Comparison of ENCODE assay signal across 1 cellular context in the genomic region with DNA sequence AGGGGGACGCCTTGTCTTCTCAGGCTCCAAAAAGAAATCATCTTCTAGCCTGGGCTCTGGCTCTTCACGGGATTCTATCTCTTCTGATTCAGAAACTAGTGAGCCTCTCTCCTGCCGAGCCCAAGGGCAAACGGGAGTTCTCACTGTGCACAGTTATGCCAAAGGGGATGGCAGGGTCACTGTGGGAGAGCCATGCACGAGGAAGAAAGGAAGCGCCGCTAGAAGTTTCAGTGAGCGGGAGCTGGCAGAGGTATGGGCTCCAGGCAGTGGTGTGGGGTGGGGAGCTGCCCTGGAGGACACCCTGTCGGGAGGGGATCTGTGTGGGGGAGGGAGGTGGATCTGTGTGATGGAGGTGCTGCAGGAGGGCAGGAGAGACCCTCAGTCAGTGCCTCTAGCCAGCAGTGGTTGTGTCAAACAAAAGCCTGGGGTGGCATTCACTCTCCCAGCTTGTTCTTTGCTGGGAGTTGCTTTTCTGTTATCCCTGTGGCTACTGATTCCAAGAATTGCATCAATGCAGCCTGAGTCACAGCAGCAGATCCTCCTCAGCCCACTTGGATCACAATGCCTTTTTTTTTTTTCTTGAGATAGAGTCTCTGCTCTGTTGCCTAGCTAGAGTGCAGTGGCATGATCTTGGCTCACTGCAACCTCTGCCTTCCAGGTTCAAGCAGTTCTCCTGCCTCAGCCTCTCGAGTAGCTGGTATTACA.
TF ChIP-seq lines count a peak whose summit lies in the region.

No MANE protein-coding gene starts in this region.

TF ChIP-seq in GM12878, 131 proteins besides CTCF, POLR2A, EP300 and RAD21 (continued from another document):
- TF ChIP-seq ZZZ3 (IDR thresholded peaks at IDR 0.05; ENCODE audit: control insufficient read depth, insufficient read length, low read depth): no peak
- no peak for TF ChIP-seq MEF2B (IDR thresholded peaks at IDR 0.05; ENCODE audit: partially characterized antibody, poor library complexity, severe bottlenecking)
- TF ChIP-seq TARDBP (IDR thresholded peaks at IDR 0.05; ENCODE audit: borderline replicate concordance): no peak
- TF ChIP-seq JUND (IDR thresholded peaks at IDR 0.05; ENCODE audit: low read depth, low read length): no peak
- TF ChIP-seq NFIC (IDR thresholded peaks at IDR 0.05; ENCODE audit: low read depth, low read length): no peak
- TF ChIP-seq NR2C1 (IDR thresholded peaks at IDR 0.05): no peak
- TF ChIP-seq, protein P1, sequence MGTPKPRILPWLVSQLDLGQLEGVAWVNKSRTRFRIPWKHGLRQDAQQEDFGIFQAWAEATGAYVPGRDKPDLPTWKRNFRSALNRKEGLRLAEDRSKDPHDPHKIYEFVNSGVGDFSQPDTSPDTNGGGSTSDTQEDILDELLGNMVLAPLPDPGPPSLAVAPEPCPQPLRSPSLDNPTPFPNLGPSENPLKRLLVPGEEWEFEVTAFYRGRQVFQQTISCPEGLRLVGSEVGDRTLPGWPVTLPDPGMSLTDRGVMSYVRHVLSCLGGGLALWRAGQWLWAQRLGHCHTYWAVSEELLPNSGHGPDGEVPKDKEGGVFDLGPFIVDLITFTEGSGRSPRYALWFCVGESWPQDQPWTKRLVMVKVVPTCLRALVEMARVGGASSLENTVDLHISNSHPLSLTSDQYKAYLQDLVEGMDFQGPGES (IDR thresholded peaks at IDR 0.05): no peak
- TF ChIP-seq E4F1 (IDR thresholded peaks at IDR 0.05; ENCODE audit: borderline replicate concordance, partially characterized antibody): no peak
- no peak for TF ChIP-seq CEBPB (IDR thresholded peaks at IDR 0.05; ENCODE audit: borderline replicate concordance in 1 of 2, low read depth in 2 of 2, low read length in 2 of 2)
- no peak for TF ChIP-seq POU2F2 (IDR thresholded peaks at IDR 0.05; ENCODE audit: borderline replicate concordance, low read depth, low read length)
- no peak for TF ChIP-seq BCLAF1 (IDR thresholded peaks at IDR 0.05)
- no peak for TF ChIP-seq MLLT1 (IDR thresholded peaks at IDR 0.05)
TF ChIP-seq in GM12878: peak in this region for 0.
